In the genomic region with DNA sequence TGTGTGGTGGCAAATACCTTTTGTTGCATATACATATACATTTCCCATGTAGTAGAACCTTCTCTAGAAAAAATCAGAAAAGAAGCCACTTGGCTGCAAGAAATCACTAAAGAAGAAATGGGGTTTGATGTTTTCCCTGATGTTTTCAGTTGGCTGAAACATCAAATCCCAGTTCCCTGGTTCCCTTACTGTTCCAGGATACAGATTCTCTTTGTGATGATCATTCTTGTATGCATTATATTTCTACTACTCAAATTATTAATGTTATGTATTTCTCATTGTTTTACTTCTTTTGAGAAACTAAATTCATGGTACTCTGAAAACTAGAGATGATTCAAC, we compare ENCODE assay signal across 8 cellular contexts. TPM values are rescaled to one million over a fixed set of nuclear protein-coding genes. Genes with fewer than 3 reads are reported as not detected.
DNase-seq lines count a peak whose midpoint lies in the region; TF ChIP-seq lines count a peak whose summit lies in the region.

No MANE protein-coding gene starts in this region.

- H3K9me3 ChIP-seq in KOPT-K1 (ENCODE audit: insufficient read depth, low read length, poor library complexity, severe bottlenecking) (no peaks in the 10 kb centered on the region), neutrophil (no peaks in the 10 kb centered on the region)
- no peaks in the 10 kb centered on the region for H3K9me3 ChIP-seq in effector memory CD4-positive, alpha-beta T cell (ENCODE audit: control insufficient read depth, low read length)

- TF ChIP-seq CTCF in BJ (IDR thresholded peaks at IDR 0.05; ENCODE audit: insufficient read depth, low read depth, low read length): no peak
- no peak for TF ChIP-seq CTCF in neutrophil (IDR thresholded peaks at IDR 0.05)

- H3K36me3 ChIP-seq in BJ (ENCODE audit: control insufficient read depth, insufficient read depth, low read length) (no peaks in the 10 kb centered on the region), KOPT-K1 (ENCODE audit: insufficient read depth, low read length) (no peaks in the 10 kb centered on the region), neutrophil (no peaks in the 10 kb centered on the region)
- no peaks in the 10 kb centered on the region for H3K36me3 ChIP-seq in effector memory CD4-positive, alpha-beta T cell (ENCODE audit: control insufficient read depth, insufficient read depth, low read length)

- CTCF ChIA-PET in BJ (lab: Yijun Ruan, JAX): interaction anchor here (0.6 to 0.7 kb wide), 3 partner anchors 26 to 1962 kb away, joined by 3 to 4 read pairs (median 3); no protein-coding TSS in a partner anchor

- POLR2A ChIA-PET in BJ (lab: Charles Lee): interaction anchor here (0.7 kb wide), 1 partner anchor 282 kb away, joined by 5 read pairs; no protein-coding TSS in a partner anchor

- H3K27me3 ChIP-seq in BJ (ENCODE audit: control insufficient read depth, insufficient read depth, low read length) (no peaks in the 10 kb centered on the region), neutrophil (no peaks in the 10 kb centered on the region)
- no peaks in the 10 kb centered on the region for H3K27me3 ChIP-seq in effector memory CD4-positive, alpha-beta T cell (replicated peaks; ENCODE audit: control insufficient read depth, insufficient read depth, low read length, poor library complexity, severe bottlenecking)

- H3K27ac ChIP-seq in KOPT-K1 (ENCODE audit: low read depth, low read length, poor library complexity, severe bottlenecking) (peak overlapping the region; percentile 97), neutrophil (peak overlapping the region; percentile 92)
- H3K27ac ChIP-seq in effector memory CD4-positive, alpha-beta T cell (ENCODE audit: insufficient read depth, low read length, poor library complexity, severe bottlenecking): peak overlapping the region; percentile 99

- peak overlapping the region; percentile 37; the same call in 1 of the 2 replicates for H3K4me3 ChIP-seq in BJ (ENCODE audit: low read depth, low read length)
- peak overlapping the region; percentile 46 for H3K4me3 ChIP-seq in effector memory CD4-positive, alpha-beta T cell (ENCODE audit: insufficient read depth, low read depth, low read length, poor library complexity, severe bottlenecking)
- H3K4me3 ChIP-seq in neutrophil (ENCODE audit: low read depth in 1 of 2, low read length in 1 of 2): peak overlapping the region; percentile 75 to 84

- peaks cover 21% of the 10 kb centered on the region for H3K4me1 ChIP-seq in effector memory CD4-positive, alpha-beta T cell (ENCODE audit: control insufficient read depth, insufficient read depth, low read length, poor library complexity, severe bottlenecking)
- H3K4me1 ChIP-seq in neutrophil (ENCODE audit: control insufficient read depth in 1 of 2, insufficient read depth in 1 of 2, low read depth in 1 of 2, low read length in 1 of 2): peaks cover 34 to 36% of the 10 kb centered on the region in 2 experiments

- no peak for DNase-seq in BJ (ENCODE audit: low read depth)
- DNase-seq in effector memory CD4-positive, alpha-beta T cell: no peak
- no peak for DNase-seq in GOT3 (lab: John Stamatoyannopoulos, UW)
- no peak for DNase-seq in COR-L47 (lab: John Stamatoyannopoulos, UW)
- no peak for DNase-seq in occipital lobe (lab: John Stamatoyannopoulos, UW)
- DNase-seq in T1000 (lab: John Stamatoyannopoulos, UW): no peak

RNA-seq across cellular contexts. Expression of gene RNU1-2, which starts 7.6 kb away (rescaled TPM):
- not detected in 2 replicates for polyA plus RNA-seq in BJ (2011; rRNA removed)
- 55,674 and 68,724 TPM in 2 replicates for polyA minus RNA-seq in BJ (2011; rRNA and poly(A)+ RNA removed)
- under 0.01 TPM for total RNA-seq in occipital lobe

RNA-seq across cellular contexts. Expression of gene CROCC, which starts 18.3 kb away (rescaled TPM):
- 7.2 and 12.1 TPM in 2 replicates for polyA plus RNA-seq in BJ (2011; rRNA removed)
- polyA minus RNA-seq in BJ (2011; rRNA and poly(A)+ RNA removed): 4.6 and 5.9 TPM in 2 replicates
- 19.5 TPM for total RNA-seq in occipital lobe
